In the genomic region with DNA sequence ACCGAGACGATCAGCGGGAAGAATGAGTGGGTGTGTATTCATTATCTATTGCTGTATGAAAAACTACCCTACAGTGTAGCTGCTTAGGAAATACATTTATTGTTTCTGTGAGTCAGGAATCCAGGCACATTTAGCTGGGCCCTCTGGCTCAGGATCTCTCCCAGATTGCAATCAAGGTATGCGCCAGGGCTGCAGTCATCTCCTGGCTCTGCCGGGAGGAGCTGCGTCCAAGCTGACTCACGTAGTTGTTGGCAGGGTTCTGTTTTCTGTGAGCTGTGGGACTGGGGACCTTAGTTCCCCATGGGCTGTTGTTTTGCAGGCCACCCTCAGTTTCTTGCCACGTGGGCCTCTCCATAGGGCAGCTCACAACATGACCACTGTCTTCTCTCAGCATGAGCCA, we compare ENCODE assay signal across 14 cellular contexts.
A peak's percentile ranks its signal among the peaks of the same experiment; 100 is the strongest.
DNase-seq lines count a peak whose midpoint lies in the region; ATAC-seq and TF ChIP-seq lines count a peak whose summit lies in the region.
"Had no signal": no experiment of that assay in that cellular context is flagged by ENCODE, and none has a peak within 500 bp of the region (broad histone marks: within the 10 kb centered on the region; RNA-seq: fewer than 3 reads in every experiment).

No MANE protein-coding gene starts in this region.

- no peaks in the 10 kb centered on the region for H3K27me3 Mint-ChIP-seq in activated T-helper 1 cell treated with anti-CD3 and anti-CD28 coated beads, Interleukin-12 subunit alpha, Interleukin-12 subunit beta, Interleukin-2, Interleukin-4 antibody, amounts not matched to agents 30 ng/mL and 10 ng/mL and 1 ng/mL, durations not matched to agents 14 hours and 24 hours and 36 hours (ENCODE audit: insufficient read depth)
- H3K27me3 Mint-ChIP-seq: activated CD4-positive, alpha-beta memory T cell treated with anti-CD3 and anti-CD28 coated beads for 36 hours; activated naive CD4-positive, alpha-beta T cell treated with anti-CD3 and anti-CD28 coated beads, Interleukin-2, amount 10 ng/mL, durations not matched to agents 7 days and 5 days; naive thymus-derived CD4-positive, alpha-beta T cell had no signal

- 55% methylated on average over 4 of the region's 8 CpGs for WGBS in SK-N-SH (ENCODE audit: low lambda C conversion rate)

- H3K4me1 Mint-ChIP-seq in activated T-helper 1 cell treated with anti-CD3 and anti-CD28 coated beads, Interleukin-12 subunit alpha, Interleukin-12 subunit beta, Interleukin-2, Interleukin-4 antibody, amounts not matched to agents 30 ng/mL and 10 ng/mL and 1 ng/mL, durations not matched to agents 14 hours and 24 hours and 36 hours (ENCODE audit: low read depth): peaks cover 11% of the 10 kb centered on the region

- TF ChIP-seq CTCF in AG09319 (IDR thresholded peaks at IDR 0.05; ENCODE audit: low read depth, low read length): no peak
- TF ChIP-seq CTCF in SK-N-SH (IDR thresholded peaks at IDR 0.05): no peak
- no peak for TF ChIP-seq CTCF in fibroblast of mammary gland (conservative IDR thresholded peaks at IDR 0.05; ENCODE audit: control insufficient read depth, insufficient read depth, low read depth, low read length)

- no peak overlapping the region for H2AFZ ChIP-seq in SK-N-SH (ENCODE audit: low read depth)

- H3K27me3 ChIP-seq in SK-N-SH (ENCODE audit: insufficient read depth): no peaks in the 10 kb centered on the region

- H4K20me1 ChIP-seq in SK-N-SH (ENCODE audit: insufficient read depth): no peaks in the 10 kb centered on the region

- TF ChIP-seq EP300 in SK-N-SH (IDR thresholded peaks at IDR 0.05; ENCODE audit: borderline replicate concordance in 1 of 2, low read depth in 1 of 2, low read length in 1 of 2): peak in 1 of 2 experiments; percentile 63; a peak in 1 of 4 replicates

- H3K4me1 ChIP-seq in SK-N-SH (ENCODE audit: control insufficient read depth in 1 of 2, insufficient read depth in 2 of 2, low read depth in 1 of 2, low read length in 1 of 2): no peaks in the 10 kb centered on the region; a peak in 2 of 4 replicates

- intact Hi-C loops in activated T-helper 1 cell treated with anti-CD3 and anti-CD28 coated beads, Interleukin-12 subunit alpha, Interleukin-12 subunit beta, Interleukin-2, Interleukin-4 antibody, amounts not matched to agents 30 ng/mL and 10 ng/mL and 1 ng/mL, durations not matched to agents 14 hours and 24 hours and 36 hours (cut with micrococcal nuclease): loop anchor here (5.0 to 10.0 kb wide), 4 partner anchors 98 to 1105 kb away; a partner anchor contains a TSS

- peak overlapping the region in 1 of 2 experiments; percentile 65; a peak in 2 of 4 replicates for H3K27ac ChIP-seq in SK-N-SH (ENCODE audit: low read depth in 2 of 2, low read length in 1 of 2)

- H3K27ac Mint-ChIP-seq in activated T-helper 1 cell treated with anti-CD3 and anti-CD28 coated beads, Interleukin-12 subunit alpha, Interleukin-12 subunit beta, Interleukin-2, Interleukin-4 antibody, amounts not matched to agents 30 ng/mL and 10 ng/mL and 1 ng/mL, durations not matched to agents 14 hours and 24 hours and 36 hours: no peak overlapping the region
- H3K27ac Mint-ChIP-seq: activated CD4-positive, alpha-beta memory T cell treated with anti-CD3 and anti-CD28 coated beads for 36 hours; activated naive CD4-positive, alpha-beta T cell treated with anti-CD3 and anti-CD28 coated beads, Interleukin-2, amount 10 ng/mL, durations not matched to agents 7 days and 5 days; naive thymus-derived CD4-positive, alpha-beta T cell had no signal

- DNase-seq in AG09319 (ENCODE audit: extremely low read depth, low read depth) (peak; percentile 76), SK-N-SH (no peak), fibroblast of mammary gland (ENCODE audit: low read depth) (peak; percentile 97), non-pigmented ciliary epithelial cell (ENCODE audit: low read depth) (peak; percentile 55), kidney tubule cell (ENCODE audit: low spot score) (no peak), superior temporal gyrus (ENCODE audit: extremely low spot score) (no peak)
- DNase-seq in activated T-helper 1 cell treated with anti-CD3 and anti-CD28 coated beads, Interleukin-12 subunit alpha, Interleukin-12 subunit beta, Interleukin-2, Interleukin-4 antibody, amounts not matched to agents 30 ng/mL and 10 ng/mL and 1 ng/mL, durations not matched to agents 14 hours and 24 hours and 36 hours (ENCODE audit: low spot score): no peak
- DNase-seq: activated CD4-positive, alpha-beta memory T cell treated with anti-CD3 and anti-CD28 coated beads for 36 hours; activated naive CD4-positive, alpha-beta T cell treated with anti-CD3 and anti-CD28 coated beads, Interleukin-2, amount 10 ng/mL, durations not matched to agents 7 days and 5 days; C1 segment of cervical spinal cord; naive thymus-derived CD4-positive, alpha-beta T cell; NCI-H774; stimulated activated naive CD8-positive, alpha-beta T cell treated with anti-CD3 and anti-CD28 coated beads, Interleukin-15, Interleukin-2, amounts not matched to agents 100 U/mL and 50 U/mL, for 24 hours had no signal

- POLR2A ChIA-PET in SK-N-SH (lab: Yijun Ruan, JAX): no interaction called here

- ATAC-seq in GM18520 (IDR thresholded peaks at IDR 0.05; ENCODE audit: unreplicated experiment): no peak
- ATAC-seq: naive thymus-derived CD4-positive, alpha-beta T cell; stimulated activated naive CD8-positive, alpha-beta T cell treated with anti-CD3 and anti-CD28 coated beads, Interleukin-15, Interleukin-2, amounts not matched to agents 100 U/mL and 50 U/mL, for 24 hours had no signal

- H3K9me2 ChIP-seq in SK-N-SH: no peaks in the 10 kb centered on the region

- no peak overlapping the region for H3K4me3 Mint-ChIP-seq in activated T-helper 1 cell treated with anti-CD3 and anti-CD28 coated beads, Interleukin-12 subunit alpha, Interleukin-12 subunit beta, Interleukin-2, Interleukin-4 antibody, amounts not matched to agents 30 ng/mL and 10 ng/mL and 1 ng/mL, durations not matched to agents 14 hours and 24 hours and 36 hours
- H3K4me3 Mint-ChIP-seq: activated CD4-positive, alpha-beta memory T cell treated with anti-CD3 and anti-CD28 coated beads for 36 hours; activated naive CD4-positive, alpha-beta T cell treated with anti-CD3 and anti-CD28 coated beads, Interleukin-2, amount 10 ng/mL, durations not matched to agents 7 days and 5 days; naive thymus-derived CD4-positive, alpha-beta T cell had no signal

- no peak for TF ChIP-seq RAD21 in SK-N-SH (IDR thresholded peaks at IDR 0.05; ENCODE audit: low read length)

- no peak overlapping the region for H3K9ac ChIP-seq in SK-N-SH

- H3K36me3 ChIP-seq in SK-N-SH (replicated peaks in 1 of 2; ENCODE audit: control insufficient read depth in 1 of 2, insufficient read depth in 2 of 2, low read length in 1 of 2): no peaks in the 10 kb centered on the region

- H3K9me3 ChIP-seq in SK-N-SH: no peaks in the 10 kb centered on the region

- H3K4me3 ChIP-seq in SK-N-SH (ENCODE audit: low read depth in 2 of 2, low read length in 1 of 2) (no peak overlapping the region), fibroblast of mammary gland (ENCODE audit: control insufficient read depth, low read depth, low read length) (no peak overlapping the region)

- H3K4me2 ChIP-seq in SK-N-SH: 0 out of 2 replicates have a peak overlapping the region, but pooled peaks have one; percentile 11

- H3K36me3 Mint-ChIP-seq in activated T-helper 1 cell treated with anti-CD3 and anti-CD28 coated beads, Interleukin-12 subunit alpha, Interleukin-12 subunit beta, Interleukin-2, Interleukin-4 antibody, amounts not matched to agents 30 ng/mL and 10 ng/mL and 1 ng/mL, durations not matched to agents 14 hours and 24 hours and 36 hours (ENCODE audit: low read depth): peaks cover 14% of the 10 kb centered on the region
- H3K36me3 Mint-ChIP-seq: activated CD4-positive, alpha-beta memory T cell treated with anti-CD3 and anti-CD28 coated beads for 36 hours had no signal

- H3K9me3 Mint-ChIP-seq in activated T-helper 1 cell treated with anti-CD3 and anti-CD28 coated beads, Interleukin-12 subunit alpha, Interleukin-12 subunit beta, Interleukin-2, Interleukin-4 antibody, amounts not matched to agents 30 ng/mL and 10 ng/mL and 1 ng/mL, durations not matched to agents 14 hours and 24 hours and 36 hours: no peaks in the 10 kb centered on the region
- H3K9me3 Mint-ChIP-seq: activated CD4-positive, alpha-beta memory T cell treated with anti-CD3 and anti-CD28 coated beads for 36 hours; activated naive CD4-positive, alpha-beta T cell treated with anti-CD3 and anti-CD28 coated beads, Interleukin-2, amount 10 ng/mL, durations not matched to agents 7 days and 5 days; naive thymus-derived CD4-positive, alpha-beta T cell had no signal

- peaks cover 6% of the 10 kb centered on the region for H3F3A ChIP-seq in SK-N-SH (replicated peaks; ENCODE audit: insufficient read depth)

- no peaks in the 10 kb centered on the region for H3K79me2 ChIP-seq in SK-N-SH (ENCODE audit: insufficient read depth)

- CTCF ChIA-PET in SK-N-SH (lab: Yijun Ruan, JAX): interaction anchor here (1.4 to 8.3 kb wide), 2 partner anchors 361 to 434 kb away, joined by 3 to 142 read pairs; no protein-coding TSS in a partner anchor

TF ChIP-seq in SK-N-SH, 30 proteins besides CTCF, POLR2A, EP300 and RAD21 (continues in another document):
- TF ChIP-seq MEF2A (IDR thresholded peaks at IDR 0.05; ENCODE audit: borderline replicate concordance, low read depth) (no peak), ELF1 (IDR thresholded peaks at IDR 0.05) (no peak), NRF1 (IDR thresholded peaks at IDR 0.05; ENCODE audit: low read depth, low read length) (no peak)
- TF ChIP-seq, protein P1, sequence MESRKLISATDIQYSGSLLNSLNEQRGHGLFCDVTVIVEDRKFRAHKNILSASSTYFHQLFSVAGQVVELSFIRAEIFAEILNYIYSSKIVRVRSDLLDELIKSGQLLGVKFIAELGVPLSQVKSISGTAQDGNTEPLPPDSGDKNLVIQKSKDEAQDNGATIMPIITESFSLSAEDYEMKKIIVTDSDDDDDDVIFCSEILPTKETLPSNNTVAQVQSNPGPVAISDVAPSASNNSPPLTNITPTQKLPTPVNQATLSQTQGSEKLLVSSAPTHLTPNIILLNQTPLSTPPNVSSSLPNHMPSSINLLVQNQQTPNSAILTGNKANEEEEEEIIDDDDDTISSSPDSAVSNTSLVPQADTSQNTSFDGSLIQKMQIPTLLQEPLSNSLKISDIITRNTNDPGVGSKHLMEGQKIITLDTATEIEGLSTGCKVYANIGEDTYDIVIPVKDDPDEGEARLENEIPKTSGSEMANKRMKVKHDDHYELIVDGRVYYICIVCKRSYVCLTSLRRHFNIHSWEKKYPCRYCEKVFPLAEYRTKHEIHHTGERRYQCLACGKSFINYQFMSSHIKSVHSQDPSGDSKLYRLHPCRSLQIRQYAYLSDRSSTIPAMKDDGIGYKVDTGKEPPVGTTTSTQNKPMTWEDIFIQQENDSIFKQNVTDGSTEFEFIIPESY (IDR thresholded peaks at IDR 0.05; ENCODE audit: borderline replicate concordance, low read depth): no peak

Comparison
In these comparisons a context has a peak if more than half of its experiments do, and no peak if none do; other contexts are left out.
1. DNase-seq: peak in AG09319 (single experiment), fibroblast of mammary gland (single experiment) and non-pigmented ciliary epithelial cell (single experiment); none in SK-N-SH (single experiment), activated T-helper 1 cell treated with anti-CD3 and anti-CD28 coated beads, Interleukin-12 subunit alpha, Interleukin-12 subunit beta, Interleukin-2, Interleukin-4 antibody, amounts not matched to agents 30 ng/mL and 10 ng/mL and 1 ng/mL, durations not matched to agents 14 hours and 24 hours and 36 hours (single experiment), kidney tubule cell (single experiment) and superior temporal gyrus (single experiment).